ENCODE assay signal across 8 cellular contexts in genomic region chr12:122081108-122081696, GRCh38. TPM values are rescaled to one million over a fixed set of nuclear protein-coding genes. Genes with fewer than 3 reads are reported as not detected.
DNase-seq lines count a peak whose midpoint lies in the region; ATAC-seq and TF ChIP-seq lines count a peak whose summit lies in the region.

No MANE protein-coding gene starts in this region.

- no peak for TF ChIP-seq POLR2A in heart left ventricle (IDR thresholded peaks at IDR 0.05)

- H3K9me3 ChIP-seq in heart left ventricle (no peaks in the 10 kb centered on the region), smooth muscle cell (replicated peaks; ENCODE audit: low read depth) (no peaks in the 10 kb centered on the region)

- TF ChIP-seq CTCF in heart left ventricle (IDR thresholded peaks at IDR 0.05) (no peak), smooth muscle cell (IDR thresholded peaks at IDR 0.05; ENCODE audit: borderline replicate concordance, insufficient read depth, poor library complexity, severe bottlenecking) (no peak)

- no peaks in the 10 kb centered on the region for H3K27me3 ChIP-seq in heart left ventricle
- no peaks in the 10 kb centered on the region for H3K27me3 ChIP-seq in smooth muscle cell (ENCODE audit: low read depth)

- peaks cover 0 to 23% (median 19%) of the 10 kb centered on the region in 9 donors for H3K36me3 ChIP-seq in heart left ventricle
- H3K36me3 ChIP-seq in smooth muscle cell (ENCODE audit: low read depth): no peaks in the 10 kb centered on the region

- H3K9ac ChIP-seq in smooth muscle cell (ENCODE audit: low read depth): peak overlapping the region; percentile 85

- peak; percentile 18 to 60 for DNase-seq in NOMO-1 (lab: John Stamatoyannopoulos, UW; ENCODE audit: unreplicated experiment in 2 of 2)
- no peak for DNase-seq in NOMO-1 treated with dmso at 0.1 percent for 144 hours (lab: John Stamatoyannopoulos, UW; ENCODE audit: unreplicated experiment)
- DNase-seq in activated T-cell treated with anti-CD3 and anti-CD28 coated beads, Interleukin-2, amount 50 U/mL, for 48 hours: peak; percentile 55 to 61
- DNase-seq in heart left ventricle: peak in 1 of 5 donors; percentile 21
- DNase-seq in smooth muscle cell (lab: John Stamatoyannopoulos, UW; ENCODE audit: unreplicated experiment): no peak
- DNase-seq in DMS114 treated with DMSO at 0.1 percent for 48 hours (lab: John Stamatoyannopoulos, UW; ENCODE audit: unreplicated experiment): no peak
- DNase-seq in CD1c-positive myeloid dendritic cell (ENCODE audit: extremely low spot score): no peak
- no peak for DNase-seq in SHP77 treated with DMSO at 0.1 percent for 48 hours (lab: John Stamatoyannopoulos, UW)

- peak overlapping the region; percentile 53 to 95 (median 86) for H3K27ac ChIP-seq in heart left ventricle
- H3K27ac ChIP-seq in smooth muscle cell (ENCODE audit: low read depth): peak overlapping the region; percentile 97

- no peak overlapping the region for H2AFZ ChIP-seq in smooth muscle cell (ENCODE audit: low read depth)

- intact Hi-C loops in heart left ventricle (cut with DNase I): loop anchor here in 1 of 10 donors (5.0 kb wide), 1 partner anchor 41 kb away; no protein-coding TSS in a partner anchor

- peaks cover 7 to 81% (median 48%) of the 10 kb centered on the region in 12 donors for H3K4me1 ChIP-seq in heart left ventricle
- H3K4me1 ChIP-seq in smooth muscle cell (ENCODE audit: low read depth): peaks cover 32% of the 10 kb centered on the region

- H3K4me2 ChIP-seq in smooth muscle cell: peak overlapping the region; percentile 91

- peaks cover 42% of the 10 kb centered on the region for H4K20me1 ChIP-seq in smooth muscle cell (ENCODE audit: low read depth)

- ATAC-seq in heart left ventricle: no peak

- 59 to 74% (median 67%) methylated on average over 9 of the region's 9 CpGs for WGBS in heart left ventricle, 4 donors
- WGBS in smooth muscle cell (ENCODE audit: low lambda C conversion rate): 68% methylated on average over 9 of the region's 9 CpGs

- peaks cover 19% of the 10 kb centered on the region for H3F3A ChIP-seq in smooth muscle cell (ENCODE audit: low read depth)

- H3K4me3 ChIP-seq in heart left ventricle (peak overlapping the region in 11 of 12 donors; percentile 55 to 94 (median 76)), smooth muscle cell (peak overlapping the region; percentile 67)

- peaks cover 63% of the 10 kb centered on the region for H3K79me2 ChIP-seq in smooth muscle cell (ENCODE audit: low read depth)

RNA-seq across cellular contexts. Expression of gene MLXIP, which starts 2.6 kb away (rescaled TPM):
- total RNA-seq in heart left ventricle (10 to 100 TPM; 14.3 to 39.6 (median 22.7) TPM), smooth muscle cell (7.6 and 11.8 TPM in 2 replicates)
- polyA plus RNA-seq in heart left ventricle (10 to 100 TPM; 19.8 to 31.7 TPM), smooth muscle cell (15.3 and 24.7 TPM in 2 replicates)

RNA-seq across cellular contexts. Expression of gene BCL7A, which starts 59.5 kb away (rescaled TPM):
- total RNA-seq in heart left ventricle (10 to 100 TPM; 11.4 to 22.1 (median 14.3) TPM), smooth muscle cell (2.7 and 4.3 TPM in 2 replicates)
- polyA plus RNA-seq in heart left ventricle (10 to 100 TPM in 1 of 2 donors, 1 to 10 TPM in 1; 4.0 to 14.4 TPM), smooth muscle cell (3.0 and 5.7 TPM in 2 replicates)

Comparison
In these comparisons a context has a peak if more than half of its experiments do, and no peak if none do; other contexts are left out.
1. DNase-seq: peak in NOMO-1 (2 of 2) and activated T-cell treated with anti-CD3 and anti-CD28 coated beads, Interleukin-2, amount 50 U/mL, for 48 hours (2 of 2); none in NOMO-1 treated with dmso at 0.1 percent for 144 hours (single experiment), smooth muscle cell (single experiment), DMS114 treated with DMSO at 0.1 percent for 48 hours (single experiment), CD1c-positive myeloid dendritic cell (single experiment) and SHP77 treated with DMSO at 0.1 percent for 48 hours (single experiment).